In the genomic region with DNA sequence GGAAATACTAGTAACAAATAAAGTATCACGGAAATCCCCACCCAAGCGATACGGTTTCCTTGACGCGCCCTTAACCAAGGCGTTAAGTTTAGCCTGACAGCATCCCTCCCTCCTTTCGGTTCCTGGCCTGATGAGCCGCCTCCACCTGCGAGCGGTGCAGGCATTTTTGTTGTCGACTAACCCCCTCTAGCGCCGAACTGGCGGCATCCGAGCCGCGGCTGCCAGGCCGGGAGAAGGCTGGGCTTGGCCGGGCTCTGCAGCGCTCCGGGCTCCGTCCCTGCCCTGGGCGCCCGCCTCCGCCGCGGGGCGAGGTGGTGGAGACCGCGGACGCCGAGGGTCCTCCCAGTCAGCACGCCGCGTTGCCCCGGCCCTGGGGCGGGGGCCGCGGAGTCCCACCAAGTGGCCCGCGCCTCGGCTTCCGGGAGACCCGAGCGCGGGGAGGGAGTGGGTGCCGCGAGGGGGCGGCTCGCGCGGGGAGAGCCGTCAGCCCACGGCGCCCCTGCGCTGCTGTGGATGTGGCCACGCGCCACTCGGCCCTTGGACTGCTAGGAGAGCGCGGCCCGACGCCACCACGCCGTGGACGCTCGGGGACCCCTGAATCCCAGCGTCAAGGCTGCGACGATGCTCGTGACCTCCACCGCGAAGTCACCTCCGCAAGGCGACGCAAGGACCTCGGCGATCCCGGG, we compare ENCODE assay signal across 8 cellular contexts. TPM values are rescaled to one million over a fixed set of nuclear protein-coding genes. Genes with fewer than 3 reads are reported as not detected.
DNase-seq lines count a peak whose midpoint lies in the region; ATAC-seq lines count a peak whose summit lies in the region.

No MANE protein-coding gene starts in this region.

- H3K27ac ChIP-seq in SJSA1, result no peak overlapping the region

- peak; percentile 98 for ATAC-seq in GM21619 (IDR thresholded peaks at IDR 0.05; ENCODE audit: unreplicated experiment)

- DNase-seq in GM03348 (ENCODE audit: low spot score) (peak; percentile 87), HuH-7.5 (ENCODE audit: low spot score) (peak; percentile 75), SJSA1 (ENCODE audit: low read depth in 1 of 2, low spot score in 2 of 2) (peak; percentile 31 to 50), islet precursor cell (peak; percentile 92), NOMO-1 treated with DMSO at 0.1 percent for 48 hours (lab: John Stamatoyannopoulos, UW; ENCODE audit: unreplicated experiment) (no peak)
- peak; percentile 14 for DNase-seq in central memory CD4-positive, alpha-beta T cell
- DNase-seq in stimulated activated CD4-positive, alpha-beta T cell treated with anti-CD3 and anti-CD28 coated beads, Interleukin-12 subunit alpha, Interleukin-12 subunit beta, amount 100 ng/mL, for 4 hours, result peak; percentile 41

- peaks cover 10% of the 10 kb centered on the region for H3K4me1 ChIP-seq in SJSA1 (replicated peaks)

- no peaks in the 10 kb centered on the region for H3K9me3 ChIP-seq in SJSA1 (replicated peaks)

- no peaks in the 10 kb centered on the region for H3K36me3 ChIP-seq in SJSA1

- H3K4me3 ChIP-seq in SJSA1, result peak overlapping the region; percentile 18

- peaks cover 16% of the 10 kb centered on the region for H3K27me3 ChIP-seq in SJSA1 (replicated peaks)

RNA-seq across cellular contexts. Expression of a gene that starts 1.1 kb away (rescaled TPM):
- not detected in 2 replicates for total RNA-seq in SJSA1 (2014; rRNA removed; shearing (Covaris generic))
